8 cellular contexts compared by ENCODE assay signal in genomic region chr1:10679521-10680220, GRCh38.
A peak's percentile ranks its signal among the peaks of the same experiment; 100 is the strongest.
DNase-seq lines count a peak whose midpoint lies in the region; ATAC-seq and TF ChIP-seq lines count a peak whose summit lies in the region.

No MANE protein-coding gene starts in this region.

- no peak for TF ChIP-seq POLR2A in testis (IDR thresholded peaks at IDR 0.05)

- no peak for TF ChIP-seq CTCF in fibroblast of villous mesenchyme (IDR thresholded peaks at IDR 0.05; ENCODE audit: insufficient read depth, low read depth, low read length)
- TF ChIP-seq CTCF in testis (IDR thresholded peaks at IDR 0.05): no peak
- no peak for TF ChIP-seq CTCF in tibial artery (IDR thresholded peaks at IDR 0.05)

- H3K36me3 ChIP-seq in HAP-1 (replicated peaks) (no peaks in the 10 kb centered on the region), testis (ENCODE audit: low read depth, missing control alignments) (no peaks in the 10 kb centered on the region), tibial artery (no peaks in the 10 kb centered on the region)

- H3K27me3 ChIP-seq in HAP-1 (ENCODE audit: low read depth): no peaks in the 10 kb centered on the region
- no peaks in the 10 kb centered on the region for H3K27me3 ChIP-seq in testis
- no peaks in the 10 kb centered on the region for H3K27me3 ChIP-seq in tibial artery

- no peak overlapping the region for H3K27ac ChIP-seq in testis
- H3K27ac ChIP-seq in tibial artery: no peak overlapping the region

- in situ Hi-C loops in HAP-1 (cut with MboI; ENCODE audit: low sequenced_read_pairs): no loop called here

- WGBS in testis, 2 donors: 60 to 65% methylated on average over 7 to 9 of the region's 9 CpGs

- intact Hi-C loops in testis (cut with DNase I; ENCODE audit: low total_unique reads) (no loop called here), tibial artery (cut with DNase I; ENCODE audit: low total_unique reads) (loop anchor here (10.0 kb wide), 1 partner anchor 115 kb away; the partner anchor contains the start of gene CASZ1)

- H3K9me3 ChIP-seq in HAP-1: no peaks in the 10 kb centered on the region
- H3K9me3 ChIP-seq in testis: no peaks in the 10 kb centered on the region
- H3K9me3 ChIP-seq in tibial artery: no peaks in the 10 kb centered on the region

- no peak for ATAC-seq in GM19035 (IDR thresholded peaks at IDR 0.05; ENCODE audit: unreplicated experiment)
- no peak for ATAC-seq in left lobe of liver

- DNase-seq in AG08395 (ENCODE audit: low spot score) (peak; percentile 47), HAP-1 (ENCODE audit: low spot score in 2 of 2) (peak; percentile 30 to 67), RPMI8226 (peak; percentile 41), fibroblast of villous mesenchyme (ENCODE audit: low read depth) (peak; percentile 72), testis (peak; percentile 34), tibial artery (no peak), left lobe of liver (ENCODE audit: low spot score) (no peak)

- H3K4me1 ChIP-seq in HAP-1 (no peaks in the 10 kb centered on the region), testis (no peaks in the 10 kb centered on the region), tibial artery (peaks cover 0 to 97% (median 64%) of the 10 kb centered on the region in 4 donors)

- H3K4me3 ChIP-seq in HAP-1: no peak overlapping the region
- H3K4me3 ChIP-seq in fibroblast of villous mesenchyme (ENCODE audit: low read depth, low read length): no peak overlapping the region
- no peak overlapping the region for H3K4me3 ChIP-seq in testis
- H3K4me3 ChIP-seq in tibial artery: no peak overlapping the region

Comparison
In these comparisons a context has a peak if more than half of its experiments do, and no peak if none do; other contexts are left out.
1. DNase-seq: peak in AG08395 (single experiment), HAP-1 (2 of 2), RPMI8226 (single experiment), fibroblast of villous mesenchyme (single experiment) and testis (single experiment); none in tibial artery (0 of 2) and left lobe of liver (single experiment).